ENCODE assay signal across 8 cellular contexts in the genomic region with DNA sequence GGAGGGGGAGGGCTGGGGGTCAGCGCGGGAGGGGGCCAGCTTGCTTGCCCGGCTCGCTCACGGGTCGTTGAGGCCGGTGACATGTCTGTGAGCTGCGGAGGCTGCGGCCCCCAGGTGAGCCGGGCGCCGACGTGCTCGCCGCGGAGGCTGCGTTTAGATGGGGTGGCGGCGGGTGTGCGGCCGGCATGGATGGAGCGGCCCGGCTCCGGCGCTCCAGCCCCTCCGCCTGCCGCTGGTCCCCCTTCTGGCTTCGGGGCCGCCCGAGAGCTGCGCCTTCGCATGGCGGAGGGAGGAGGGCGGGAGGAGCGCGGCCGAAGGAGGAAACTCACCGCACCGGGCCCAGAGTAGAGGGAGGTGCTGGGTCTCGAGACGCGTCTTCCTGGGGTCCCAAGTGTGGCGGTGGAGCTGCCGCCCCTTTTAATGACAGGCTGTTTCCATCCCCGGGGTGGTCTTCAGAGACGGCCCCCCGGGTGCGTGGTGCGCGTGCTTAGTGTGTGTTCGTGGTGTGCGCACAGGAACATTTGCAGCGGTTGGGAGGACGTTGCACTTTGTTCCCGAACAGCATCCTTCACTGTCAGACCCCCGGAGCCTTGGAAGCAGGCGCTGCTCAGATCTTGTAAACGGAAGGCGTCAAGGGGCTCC. TPM values are rescaled to one million over a fixed set of nuclear protein-coding genes. Genes with fewer than 3 reads are reported as not detected.
DNase-seq lines count a peak whose midpoint lies in the region; ATAC-seq and TF ChIP-seq lines count a peak whose summit lies in the region.

Gene AKAP11, plus strand, starts transcription at position 38 of the 642 bp plus-strand sequence. CDS start 14,197 bp downstream, outside the sequence.

- TF ChIP-seq CTCF in chondrocyte (IDR thresholded peaks at IDR 0.05): peak; percentile 19

- peak within 1 kb of the TSS; percentile 94 for H3K27ac Mint-ChIP-seq in chondrocyte (ENCODE audit: unreplicated experiment)

- no peaks in the 10 kb centered on the region for H3K27me3 Mint-ChIP-seq in chondrocyte (ENCODE audit: low read depth)

- H3K36me3 Mint-ChIP-seq in chondrocyte (ENCODE audit: low read depth): no peaks in the 10 kb centered on the region

- H3K9me3 Mint-ChIP-seq in chondrocyte (ENCODE audit: low read depth): peaks cover 8% of the 10 kb centered on the region

- H3K4me1 Mint-ChIP-seq in chondrocyte (ENCODE audit: low read depth): peaks cover 31% of the 10 kb centered on the region

- peak within 1 kb of the TSS; percentile 98 for H3K4me3 Mint-ChIP-seq in chondrocyte (ENCODE audit: unreplicated experiment)

- ATAC-seq in GM21825 (IDR thresholded peaks at IDR 0.05; ENCODE audit: unreplicated experiment): peak; percentile 26

- peak; percentile 72 for DNase-seq in GM03348 (ENCODE audit: low spot score)
- peak; percentile 43 for DNase-seq in LHCN-M2 (ENCODE audit: low read depth)
- peak in 3 of 4 experiments; percentile 17 to 52 (median 39) for DNase-seq in activated CD4-positive, CD25-positive, alpha-beta regulatory T cell (lab: John Stamatoyannopoulos, UW)
- DNase-seq in chondrocyte (ENCODE audit: low spot score): peak; percentile 68
- peak; percentile 90 for DNase-seq in left kidney (ENCODE audit: low read depth, low spot score)
- DNase-seq in stimulated activated CD4-positive, alpha-beta T cell treated with anti-CD3 and anti-CD28 coated beads, Interleukin-2, amount 100 ng/mL, for 4 hours (ENCODE audit: low read depth): peak; percentile 6
- DNase-seq in NCI-H1436 (lab: John Stamatoyannopoulos, UW): no peak

RNA-seq across cellular contexts. Expression of gene AKAP11, which starts in this region (rescaled TPM):
- total RNA-seq in LHCN-M2 (2014; rRNA removed): 24.2 and 28.5 TPM in 2 replicates
- polyA plus RNA-seq in LHCN-M2 (2012): 4.9 TPM
- 34.3 to 38.3 TPM (median 34.9 TPM) in 3 replicates for total RNA-seq in chondrocyte
